In genomic region chr18:47382171-47382570, GRCh38 we compare ENCODE assay signal across 35 cellular contexts.
"Had no signal": no experiment of that assay in that cellular context is flagged by ENCODE, and none has a peak within 500 bp of the region (broad histone marks: within the 10 kb centered on the region; RNA-seq: fewer than 3 reads in every experiment).

No MANE protein-coding gene starts in this region.

- FAIRE-seq: bronchial epithelial cell had no signal

- H3K4me3 Mint-ChIP-seq: activated CD4-positive, alpha-beta memory T cell treated with anti-CD3 and anti-CD28 coated beads, Interleukin-2, amount 10 ng/mL, durations not matched to agents 7 days and 5 days; activated CD4-positive, alpha-beta T cell treated with anti-CD3 and anti-CD28 coated beads for 36 hours; activated CD4-positive, alpha-beta T cell treated with anti-CD3 and anti-CD28 coated beads, Interleukin-2, amount 10 ng/mL, durations not matched to agents 7 days and 5 days; activated CD8-positive, alpha-beta memory T cell treated with anti-CD3 and anti-CD28 coated beads, Interleukin-2, amount 10 ng/mL, durations not matched to agents 7 days and 5 days; activated CD8-positive, alpha-beta T cell treated with anti-CD3 and anti-CD28 coated beads, Interleukin-2, amount 10 ng/mL, durations not matched to agents 7 days and 5 days; activated naive CD4-positive, alpha-beta T cell treated with anti-CD3 and anti-CD28 coated beads, Interleukin-2, amount 10 ng/mL, durations not matched to agents 7 days and 5 days; activated naive CD4-positive, alpha-beta T cell treated with anti-CD3 and anti-CD28 coated beads, Interleukin-2, amount 50 U/mL, for 24 hours; activated naive CD8-positive, alpha-beta T cell; activated naive CD8-positive, alpha-beta T cell treated with anti-CD3 and anti-CD28 coated beads, Interleukin-2, amount 10 ng/mL, durations not matched to agents 7 days and 5 days; activated naive CD8-positive, alpha-beta T cell treated with anti-CD3 and anti-CD28 coated beads, Interleukin-2, amount 50 U/mL, for 24 hours; activated T-cell treated with anti-CD3 and anti-CD28 coated beads, Interleukin-2, amount 50 U/mL, for 24 hours; brain; central memory CD8-positive, alpha-beta T cell; T-helper 1 cell treated with Interleukin-12 subunit alpha and Interleukin-12 subunit beta and Interleukin-4 antibody, amounts not matched to agents 30 μg/mL and 1 μg/mL, for 36 hours; T-helper 2 cell treated with Interferon-gamma antibody and Interleukin-4, amounts not matched to agents 5 μg/mL and 100 μg/mL, for 36 hours; WTC11 had no signal

- DNase-seq: activated CD4-positive, alpha-beta memory T cell treated with anti-CD3 and anti-CD28 coated beads, Interleukin-2, amount 10 ng/mL, durations not matched to agents 7 days and 5 days; activated CD4-positive, alpha-beta T cell treated with anti-CD3 and anti-CD28 coated beads for 1 hour; activated CD4-positive, alpha-beta T cell treated with anti-CD3 and anti-CD28 coated beads for 36 hours; activated CD4-positive, alpha-beta T cell treated with anti-CD3 and anti-CD28 coated beads for 48 hours; activated CD4-positive, alpha-beta T cell treated with anti-CD3 and anti-CD28 coated beads, Interleukin-2, amount 10 ng/mL, durations not matched to agents 7 days and 5 days; activated CD4-positive, alpha-beta T cell treated with anti-CD3 and anti-CD28 coated beads, Interleukin-2, amount 50 U/mL, for 48 hours; activated CD4-positive, CD25-positive, alpha-beta regulatory T cell; activated CD8-positive, alpha-beta memory T cell treated with anti-CD3 and anti-CD28 coated beads for 24 hours; activated CD8-positive, alpha-beta memory T cell treated with anti-CD3 and anti-CD28 coated beads, Interleukin-2, amount 10 ng/mL, durations not matched to agents 7 days and 5 days; activated CD8-positive, alpha-beta memory T cell treated with anti-CD3 and anti-CD28 coated beads, Interleukin-2, amount 50 U/mL, for 48 hours; activated CD8-positive, alpha-beta T cell treated with anti-CD3 and anti-CD28 coated beads, Interleukin-2, amount 10 ng/mL, durations not matched to agents 7 days and 5 days; activated effector memory CD4-positive, alpha-beta T cell treated with Interleukin-2 at 50 U/mL for 16 hours; activated gamma-delta T cell; activated naive CD4-positive, alpha-beta T cell treated with anti-CD3 and anti-CD28 coated beads, Interleukin-2, amount 10 ng/mL, durations not matched to agents 7 days and 5 days; activated naive CD4-positive, alpha-beta T cell treated with Interleukin-2 at 50 U/mL for 16 hours; activated naive CD8-positive, alpha-beta T cell treated with anti-CD3 and anti-CD28 coated beads, Interleukin-2, amount 10 ng/mL, durations not matched to agents 7 days and 5 days; activated naive CD8-positive, alpha-beta T cell treated with anti-CD3 and anti-CD28 coated beads, Interleukin-2, amount 50 U/mL, for 24 hours; activated T-cell treated with anti-CD3 and anti-CD28 coated beads, Interleukin-2, amount 50 U/mL, for 24 hours; activated T-cell treated with anti-CD3 and anti-CD28 coated beads, Interleukin-2, amount 50 U/mL, for 48 hours; amygdala; anterior cingulate cortex; caudate nucleus; T-helper 1 cell; T-helper 2 cell; T-helper 9 cell; WERI-Rb-1 had no signal

- H3K36me3 Mint-ChIP-seq: activated CD8-positive, alpha-beta memory T cell treated with anti-CD3 and anti-CD28 coated beads, Interleukin-2, amount 10 ng/mL, durations not matched to agents 7 days and 5 days; activated naive CD4-positive, alpha-beta T cell treated with anti-CD3 and anti-CD28 coated beads, Interleukin-2, amount 10 ng/mL, durations not matched to agents 7 days and 5 days; activated naive CD4-positive, alpha-beta T cell treated with anti-CD3 and anti-CD28 coated beads, Interleukin-2, amount 50 U/mL, for 24 hours; activated naive CD8-positive, alpha-beta T cell; activated naive CD8-positive, alpha-beta T cell treated with anti-CD3 and anti-CD28 coated beads, Interleukin-2, amount 10 ng/mL, durations not matched to agents 7 days and 5 days; brain; WTC11 had no signal

- H3K9me3 Mint-ChIP-seq: activated CD4-positive, alpha-beta memory T cell treated with anti-CD3 and anti-CD28 coated beads, Interleukin-2, amount 10 ng/mL, durations not matched to agents 7 days and 5 days; activated CD4-positive, alpha-beta T cell treated with anti-CD3 and anti-CD28 coated beads, Interleukin-2, amount 10 ng/mL, durations not matched to agents 7 days and 5 days; activated naive CD4-positive, alpha-beta T cell treated with anti-CD3 and anti-CD28 coated beads, Interleukin-2, amount 10 ng/mL, durations not matched to agents 7 days and 5 days; activated naive CD4-positive, alpha-beta T cell treated with anti-CD3 and anti-CD28 coated beads, Interleukin-2, amount 50 U/mL, for 24 hours; activated naive CD8-positive, alpha-beta T cell treated with anti-CD3 and anti-CD28 coated beads, Interleukin-2, amount 10 ng/mL, durations not matched to agents 7 days and 5 days; activated T-cell treated with anti-CD3 and anti-CD28 coated beads, Interleukin-2, amount 50 U/mL, for 24 hours; activated T-helper 2 cell treated with anti-CD3 and anti-CD28 coated beads, Interferon-gamma antibody, Interleukin-2, Interleukin-4, amounts not matched to agents 10 μg/mL and 5 μg/mL and 100 μg/mL, durations not matched to agents 14 hours and 24 hours and 36 hours; central memory CD8-positive, alpha-beta T cell; T-helper 1 cell treated with Interleukin-12 subunit alpha and Interleukin-12 subunit beta and Interleukin-4 antibody, amounts not matched to agents 30 μg/mL and 1 μg/mL, for 36 hours; T-helper 2 cell treated with Interferon-gamma antibody and Interleukin-4, amounts not matched to agents 5 μg/mL and 100 μg/mL, for 36 hours had no signal

- H3K4me1 Mint-ChIP-seq: activated CD4-positive, alpha-beta memory T cell treated with anti-CD3 and anti-CD28 coated beads, Interleukin-2, amount 10 ng/mL, durations not matched to agents 7 days and 5 days; activated CD4-positive, alpha-beta T cell treated with anti-CD3 and anti-CD28 coated beads for 36 hours; activated CD4-positive, alpha-beta T cell treated with anti-CD3 and anti-CD28 coated beads, Interleukin-2, amount 10 ng/mL, durations not matched to agents 7 days and 5 days; activated CD8-positive, alpha-beta memory T cell treated with anti-CD3 and anti-CD28 coated beads, Interleukin-2, amount 10 ng/mL, durations not matched to agents 7 days and 5 days; activated naive CD4-positive, alpha-beta T cell treated with anti-CD3 and anti-CD28 coated beads, Interleukin-2, amount 10 ng/mL, durations not matched to agents 7 days and 5 days; activated naive CD4-positive, alpha-beta T cell treated with anti-CD3 and anti-CD28 coated beads, Interleukin-2, amount 50 U/mL, for 24 hours; activated naive CD8-positive, alpha-beta T cell treated with anti-CD3 and anti-CD28 coated beads, Interleukin-2, amount 10 ng/mL, durations not matched to agents 7 days and 5 days; activated naive CD8-positive, alpha-beta T cell treated with anti-CD3 and anti-CD28 coated beads, Interleukin-2, amount 50 U/mL, for 24 hours; brain; central memory CD8-positive, alpha-beta T cell had no signal

- H3K27me3 Mint-ChIP-seq: activated naive CD8-positive, alpha-beta T cell treated with anti-CD3 and anti-CD28 coated beads, Interleukin-2, amount 50 U/mL, for 24 hours had no signal

- H3K27ac Mint-ChIP-seq: activated CD4-positive, alpha-beta memory T cell treated with anti-CD3 and anti-CD28 coated beads, Interleukin-2, amount 10 ng/mL, durations not matched to agents 7 days and 5 days; activated CD4-positive, alpha-beta T cell treated with anti-CD3 and anti-CD28 coated beads for 36 hours; activated CD4-positive, alpha-beta T cell treated with anti-CD3 and anti-CD28 coated beads, Interleukin-2, amount 10 ng/mL, durations not matched to agents 7 days and 5 days; activated CD8-positive, alpha-beta memory T cell treated with anti-CD3 and anti-CD28 coated beads, Interleukin-2, amount 10 ng/mL, durations not matched to agents 7 days and 5 days; activated CD8-positive, alpha-beta T cell treated with anti-CD3 and anti-CD28 coated beads, Interleukin-2, amount 10 ng/mL, durations not matched to agents 7 days and 5 days; activated naive CD4-positive, alpha-beta T cell treated with anti-CD3 and anti-CD28 coated beads, Interleukin-2, amount 10 ng/mL, durations not matched to agents 7 days and 5 days; activated naive CD4-positive, alpha-beta T cell treated with anti-CD3 and anti-CD28 coated beads, Interleukin-2, amount 50 U/mL, for 24 hours; activated naive CD8-positive, alpha-beta T cell; activated naive CD8-positive, alpha-beta T cell treated with anti-CD3 and anti-CD28 coated beads, Interleukin-2, amount 10 ng/mL, durations not matched to agents 7 days and 5 days; activated naive CD8-positive, alpha-beta T cell treated with anti-CD3 and anti-CD28 coated beads, Interleukin-2, amount 50 U/mL, for 24 hours; activated T-cell treated with anti-CD3 and anti-CD28 coated beads, Interleukin-2, amount 50 U/mL, for 24 hours; activated T-helper 2 cell treated with anti-CD3 and anti-CD28 coated beads, Interferon-gamma antibody, Interleukin-2, Interleukin-4, amounts not matched to agents 10 μg/mL and 5 μg/mL and 100 μg/mL, durations not matched to agents 14 hours and 24 hours and 36 hours; T-helper 1 cell treated with Interleukin-12 subunit alpha and Interleukin-12 subunit beta and Interleukin-4 antibody, amounts not matched to agents 30 μg/mL and 1 μg/mL, for 36 hours; T-helper 2 cell treated with Interferon-gamma antibody and Interleukin-4, amounts not matched to agents 5 μg/mL and 100 μg/mL, for 36 hours; WTC11 had no signal
